Comparison of ENCODE assay signal across 10 cellular contexts in the genomic region with DNA sequence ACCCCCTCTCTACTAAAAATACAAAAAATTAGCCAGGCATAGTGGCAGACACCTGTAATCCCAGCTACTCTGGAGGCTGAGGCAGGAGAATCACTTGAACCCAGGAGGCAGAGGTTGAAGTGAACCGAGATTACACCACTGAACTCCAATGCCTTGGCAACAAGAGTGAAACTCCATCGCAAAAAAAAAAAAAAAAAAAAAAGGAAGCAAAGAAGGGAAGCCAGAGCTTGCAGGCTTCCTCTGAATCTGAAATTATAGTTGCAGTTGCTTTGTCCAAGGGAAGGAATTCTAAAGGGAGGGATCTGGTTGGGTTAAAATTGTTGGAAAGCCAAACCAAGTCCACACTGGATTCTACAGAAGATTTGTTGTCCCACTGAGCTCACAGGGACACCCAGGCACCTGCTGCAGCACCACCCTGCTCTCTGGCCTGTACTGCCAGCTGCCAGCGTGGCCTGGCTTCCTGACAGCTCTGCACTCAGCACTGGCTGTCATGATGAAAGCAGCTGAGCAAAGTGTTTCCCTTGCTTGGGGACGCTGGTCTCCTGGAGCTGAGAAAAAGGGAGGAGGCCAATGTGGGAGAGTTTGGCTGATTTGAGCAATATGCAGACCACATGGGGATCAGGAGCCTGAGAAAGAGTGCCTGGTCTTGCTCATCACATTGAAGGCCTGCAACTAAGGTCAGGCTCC.
A peak's percentile ranks its signal among the peaks of the same experiment; 100 is the strongest.
DNase-seq lines count a peak whose midpoint lies in the region; ATAC-seq and TF ChIP-seq lines count a peak whose summit lies in the region.
"Had no signal": no experiment of that assay in that cellular context is flagged by ENCODE, and none has a peak within 500 bp of the region (broad histone marks: within the 10 kb centered on the region; RNA-seq: fewer than 3 reads in every experiment).

No MANE protein-coding gene starts in this region.

- H3K27me3 ChIP-seq in Peyer's patch (no peaks in the 10 kb centered on the region), liver (ENCODE audit: control insufficient read depth in 4 of 4, insufficient read depth in 4 of 4, low read length in 3 of 4) (no peaks in the 10 kb centered on the region)

- H3K4me1 ChIP-seq in Peyer's patch (peaks cover 0 to 6% (median 3%) of the 10 kb centered on the region in 4 donors), liver (ENCODE audit: control insufficient read depth in 4 of 4, insufficient read depth in 4 of 4, low read length in 3 of 4) (peaks cover 3 to 27% (median 17%) of the 10 kb centered on the region in 4 donors)

- H3K27ac ChIP-seq in Peyer's patch (peak overlapping the region; percentile 8 to 68 (median 29)), liver (ENCODE audit: low read depth in 1 of 2, low read length in 2 of 2) (peak overlapping the region; percentile 70 to 85)
- H3K27ac ChIP-seq: C4-2B had no signal

- H3K36me3 ChIP-seq in Peyer's patch, result no peaks in the 10 kb centered on the region
- no peaks in the 10 kb centered on the region for H3K36me3 ChIP-seq in liver (ENCODE audit: control insufficient read depth in 4 of 4, insufficient read depth in 3 of 4, low read depth in 1 of 4, low read length in 3 of 4)

- TF ChIP-seq RAD21 in liver (IDR thresholded peaks at IDR 0.05), result peak; percentile 67 to 73

- TF ChIP-seq CTCF in AG10803 (conservative IDR thresholded peaks at IDR 0.05; ENCODE audit: low read length) (no peak), Peyer's patch (IDR thresholded peaks at IDR 0.05) (no peak), liver (IDR thresholded peaks at IDR 0.05; ENCODE audit: low read depth, low read length, missing input control) (no peak)

- DNase-seq in AG10803 (ENCODE audit: low read depth), result peak; percentile 52
- DNase-seq in Peyer's patch, result peak; percentile 28 to 80 (median 80)
- no peak for DNase-seq in NCI-H1048 (lab: John Stamatoyannopoulos, UW)
- DNase-seq in middle frontal gyrus (ENCODE audit: extremely low spot score, low spot score), result no peak
- DNase-seq in LoVo (ENCODE audit: low spot score), result no peak
- DNase-seq: activated CD8-positive, alpha-beta memory T cell treated with anti-CD3 and anti-CD28 coated beads, Interleukin-2, amount 10 ng/mL, durations not matched to agents 7 days and 5 days had no signal

- H3K9me3 ChIP-seq in Peyer's patch, result peaks cover 0 to 8% (median 0%) of the 10 kb centered on the region in 4 donors
- peaks cover 0 to 8% (median 5%) of the 10 kb centered on the region in 4 donors for H3K9me3 ChIP-seq in liver (ENCODE audit: control insufficient read depth in 4 of 4, low read length in 3 of 4)

- H3K4me3 ChIP-seq in AG10803 (ENCODE audit: low read length), result no peak overlapping the region
- no peak overlapping the region for H3K4me3 ChIP-seq in Peyer's patch
- no peak overlapping the region for H3K4me3 ChIP-seq in liver (ENCODE audit: low read depth in 1 of 3, low read length in 3 of 3)

- no peak for TF ChIP-seq POLR2A in Peyer's patch (IDR thresholded peaks at IDR 0.05)

- WGBS in liver, result 8% methylated on average over 4 of the region's 4 CpGs

- peak overlapping the region in 1 of 2 donors; percentile 51 for H3K9ac ChIP-seq in liver (ENCODE audit: low read depth in 1 of 2, low read length in 2 of 2)

- ATAC-seq in GM21786 (IDR thresholded peaks at IDR 0.05; ENCODE audit: unreplicated experiment) (peak; percentile 51), HG03439 (IDR thresholded peaks at IDR 0.05; ENCODE audit: unreplicated experiment) (no peak)
- ATAC-seq: activated CD8-positive, alpha-beta memory T cell treated with anti-CD3 and anti-CD28 coated beads, Interleukin-2, amount 10 ng/mL, durations not matched to agents 7 days and 5 days had no signal

TF ChIP-seq in liver, 16 proteins besides CTCF, POLR2A, EP300 and RAD21:
- TF ChIP-seq GABPA (IDR thresholded peaks at IDR 0.05 in 1 of 2, conservative IDR thresholded peaks at IDR 0.05 in 1 of 2), result peak in 1 of 2 donors; percentile 52
- TF ChIP-seq NR2F2 (IDR thresholded peaks at IDR 0.05), result no peak
- peak; percentile 74 for TF ChIP-seq SP1 (IDR thresholded peaks at IDR 0.05)
- TF ChIP-seq, protein P1, sequence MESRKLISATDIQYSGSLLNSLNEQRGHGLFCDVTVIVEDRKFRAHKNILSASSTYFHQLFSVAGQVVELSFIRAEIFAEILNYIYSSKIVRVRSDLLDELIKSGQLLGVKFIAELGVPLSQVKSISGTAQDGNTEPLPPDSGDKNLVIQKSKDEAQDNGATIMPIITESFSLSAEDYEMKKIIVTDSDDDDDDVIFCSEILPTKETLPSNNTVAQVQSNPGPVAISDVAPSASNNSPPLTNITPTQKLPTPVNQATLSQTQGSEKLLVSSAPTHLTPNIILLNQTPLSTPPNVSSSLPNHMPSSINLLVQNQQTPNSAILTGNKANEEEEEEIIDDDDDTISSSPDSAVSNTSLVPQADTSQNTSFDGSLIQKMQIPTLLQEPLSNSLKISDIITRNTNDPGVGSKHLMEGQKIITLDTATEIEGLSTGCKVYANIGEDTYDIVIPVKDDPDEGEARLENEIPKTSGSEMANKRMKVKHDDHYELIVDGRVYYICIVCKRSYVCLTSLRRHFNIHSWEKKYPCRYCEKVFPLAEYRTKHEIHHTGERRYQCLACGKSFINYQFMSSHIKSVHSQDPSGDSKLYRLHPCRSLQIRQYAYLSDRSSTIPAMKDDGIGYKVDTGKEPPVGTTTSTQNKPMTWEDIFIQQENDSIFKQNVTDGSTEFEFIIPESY (IDR thresholded peaks at IDR 0.05), result peak; percentile 83
- peak; percentile 75 to 89 for TF ChIP-seq RXRA (IDR thresholded peaks at IDR 0.05)
- TF ChIP-seq, protein P2, sequence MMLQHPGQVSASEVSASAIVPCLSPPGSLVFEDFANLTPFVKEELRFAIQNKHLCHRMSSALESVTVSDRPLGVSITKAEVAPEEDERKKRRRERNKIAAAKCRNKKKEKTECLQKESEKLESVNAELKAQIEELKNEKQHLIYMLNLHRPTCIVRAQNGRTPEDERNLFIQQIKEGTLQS (IDR thresholded peaks at IDR 0.05), result peak; percentile 60
- peak; percentile 42 for TF ChIP-seq FOXA1 (IDR thresholded peaks at IDR 0.05)
- no peak for TF ChIP-seq HNF4G (IDR thresholded peaks at IDR 0.05)
- TF ChIP-seq EGR1 (IDR thresholded peaks at IDR 0.05; ENCODE audit: low read depth in 2 of 2), result peak in 1 of 2 donors; percentile 75
- TF ChIP-seq HNF4A (conservative IDR thresholded peaks at IDR 0.05), result peak; percentile 60 to 87
- TF ChIP-seq, protein P3, sequence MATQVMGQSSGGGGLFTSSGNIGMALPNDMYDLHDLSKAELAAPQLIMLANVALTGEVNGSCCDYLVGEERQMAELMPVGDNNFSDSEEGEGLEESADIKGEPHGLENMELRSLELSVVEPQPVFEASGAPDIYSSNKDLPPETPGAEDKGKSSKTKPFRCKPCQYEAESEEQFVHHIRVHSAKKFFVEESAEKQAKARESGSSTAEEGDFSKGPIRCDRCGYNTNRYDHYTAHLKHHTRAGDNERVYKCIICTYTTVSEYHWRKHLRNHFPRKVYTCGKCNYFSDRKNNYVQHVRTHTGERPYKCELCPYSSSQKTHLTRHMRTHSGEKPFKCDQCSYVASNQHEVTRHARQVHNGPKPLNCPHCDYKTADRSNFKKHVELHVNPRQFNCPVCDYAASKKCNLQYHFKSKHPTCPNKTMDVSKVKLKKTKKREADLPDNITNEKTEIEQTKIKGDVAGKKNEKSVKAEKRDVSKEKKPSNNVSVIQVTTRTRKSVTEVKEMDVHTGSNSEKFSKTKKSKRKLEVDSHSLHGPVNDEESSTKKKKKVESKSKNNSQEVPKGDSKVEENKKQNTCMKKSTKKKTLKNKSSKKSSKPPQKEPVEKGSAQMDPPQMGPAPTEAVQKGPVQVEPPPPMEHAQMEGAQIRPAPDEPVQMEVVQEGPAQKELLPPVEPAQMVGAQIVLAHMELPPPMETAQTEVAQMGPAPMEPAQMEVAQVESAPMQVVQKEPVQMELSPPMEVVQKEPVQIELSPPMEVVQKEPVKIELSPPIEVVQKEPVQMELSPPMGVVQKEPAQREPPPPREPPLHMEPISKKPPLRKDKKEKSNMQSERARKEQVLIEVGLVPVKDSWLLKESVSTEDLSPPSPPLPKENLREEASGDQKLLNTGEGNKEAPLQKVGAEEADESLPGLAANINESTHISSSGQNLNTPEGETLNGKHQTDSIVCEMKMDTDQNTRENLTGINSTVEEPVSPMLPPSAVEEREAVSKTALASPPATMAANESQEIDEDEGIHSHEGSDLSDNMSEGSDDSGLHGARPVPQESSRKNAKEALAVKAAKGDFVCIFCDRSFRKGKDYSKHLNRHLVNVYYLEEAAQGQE (IDR thresholded peaks at IDR 0.05), result peak; percentile 77
- TF ChIP-seq, protein P4, sequence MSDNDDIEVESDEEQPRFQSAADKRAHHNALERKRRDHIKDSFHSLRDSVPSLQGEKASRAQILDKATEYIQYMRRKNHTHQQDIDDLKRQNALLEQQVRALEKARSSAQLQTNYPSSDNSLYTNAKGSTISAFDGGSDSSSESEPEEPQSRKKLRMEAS (IDR thresholded peaks at IDR 0.05), result peak; percentile 94
- TF ChIP-seq YY1 (IDR thresholded peaks at IDR 0.05), result peak; percentile 82
- no peak for TF ChIP-seq FOXA2 (IDR thresholded peaks at IDR 0.05)
- TF ChIP-seq TAF1 (conservative IDR thresholded peaks at IDR 0.05), result peak; percentile 33
- TF ChIP-seq JUND (IDR thresholded peaks at IDR 0.05), result peak in 1 of 2 donors; percentile 70

Comparison
In these comparisons a context has a peak if more than half of its experiments do, and no peak if none do; other contexts are left out.
1. DNase-seq: peak in AG10803 (single experiment) and Peyer's patch (3 of 3); none in NCI-H1048 (single experiment), middle frontal gyrus (single experiment) and LoVo (single experiment).